In genomic region chr1:23634840-23635642, GRCh38 we compare ENCODE assay signal across 8 cellular contexts. TPM values are rescaled to one million over a fixed set of nuclear protein-coding genes. Genes with fewer than 3 reads are reported as not detected.
DNase-seq lines count a peak whose midpoint lies in the region; ATAC-seq lines count a peak whose summit lies in the region.

No MANE protein-coding gene starts in this region.

- H3K27ac ChIP-seq in Karpas-422 (ENCODE audit: low read length), result no peak overlapping the region

- peak overlapping the region; percentile 88 for H3K27ac Mint-ChIP-seq in activated naive CD8-positive, alpha-beta T cell

- DNase-seq in Karpas-422 (peak; percentile 88), RKO (ENCODE audit: low spot score) (peak; percentile 82), globus pallidus (ENCODE audit: low spot score) (peak; percentile 71), nucleus accumbens (lab: John Stamatoyannopoulos, UW) (peak in 38 of 56 donors; percentile 4 to 69 (median 18))

- no peaks in the 10 kb centered on the region for H4K20me1 ChIP-seq in Karpas-422 (ENCODE audit: insufficient read depth, low read depth, low read length)

- H2AFZ ChIP-seq in Karpas-422 (ENCODE audit: low read length), result peak overlapping the region; percentile 24; the same call in 1 of the 2 replicates

- H3K4me2 ChIP-seq in Karpas-422 (ENCODE audit: low read depth, low read length, poor library complexity, severe bottlenecking), result peak overlapping the region; percentile 69

- peaks cover 15% of the 10 kb centered on the region for H3K4me1 ChIP-seq in ES-I3 (ENCODE audit: insufficient read depth, low read length)
- H3K4me1 ChIP-seq in Karpas-422 (ENCODE audit: low read length), result peaks cover 6% of the 10 kb centered on the region

- H3K9me3 ChIP-seq in ES-I3 (ENCODE audit: control insufficient read depth, insufficient read depth, low read length) (no peaks in the 10 kb centered on the region), Karpas-422 (ENCODE audit: low read length) (no peaks in the 10 kb centered on the region)

- peak overlapping the region; percentile 63 for H3K4me3 Mint-ChIP-seq in activated naive CD8-positive, alpha-beta T cell

- H3K9me2 ChIP-seq in Karpas-422 (replicated peaks; ENCODE audit: insufficient read depth, low read length), result no peaks in the 10 kb centered on the region

- ATAC-seq in HG03354 (IDR thresholded peaks at IDR 0.05; ENCODE audit: poor library complexity, severe bottlenecking, unreplicated experiment) (no peak), HG02642 (IDR thresholded peaks at IDR 0.05; ENCODE audit: poor library complexity, unreplicated experiment) (no peak)

- no peaks in the 10 kb centered on the region for H3K79me2 ChIP-seq in Karpas-422 (ENCODE audit: low read length)

- no peaks in the 10 kb centered on the region for H3K9me3 Mint-ChIP-seq in activated naive CD8-positive, alpha-beta T cell (ENCODE audit: low read depth)

- peak overlapping the region; percentile 48; the same call in 1 of the 2 replicates for H3K9ac ChIP-seq in ES-I3 (ENCODE audit: low read depth, low read length)
- peak overlapping the region; percentile 52 for H3K9ac ChIP-seq in Karpas-422 (ENCODE audit: low read length)

- H3K4me3 ChIP-seq in Karpas-422 (ENCODE audit: low read length), result peak overlapping the region; percentile 59

- no peaks in the 10 kb centered on the region for H3K36me3 ChIP-seq in ES-I3 (ENCODE audit: insufficient read depth, low read length)
- H3K36me3 ChIP-seq in Karpas-422 (ENCODE audit: insufficient read depth, low read length), result no peaks in the 10 kb centered on the region

- H3K27me3 Mint-ChIP-seq in activated naive CD8-positive, alpha-beta T cell, result no peaks in the 10 kb centered on the region

- no peaks in the 10 kb centered on the region for H3K36me3 Mint-ChIP-seq in activated naive CD8-positive, alpha-beta T cell

- no peaks in the 10 kb centered on the region for H3K27me3 ChIP-seq in Karpas-422 (ENCODE audit: low read length)

- peaks cover 33% of the 10 kb centered on the region for H3K4me1 Mint-ChIP-seq in activated naive CD8-positive, alpha-beta T cell (ENCODE audit: low read depth)

RNA-seq across cellular contexts. Expression of gene RPL11, which starts 56.6 kb away (rescaled TPM):
- total RNA-seq in Karpas-422 (2014; rRNA removed; shearing (Covaris generic); ENCODE audit: low replicate concordance), result 1,479 and 2,277 TPM in 2 replicates

Comparison
In these comparisons a context has a peak if more than half of its experiments do, and no peak if none do; other contexts are left out.
1. DNase-seq: peak in every context shown above with its lines; median percentile 88 in Karpas-422; 82 in RKO; 71 in globus pallidus; 18 in nucleus accumbens.